ENCODE assay signal across 15 cellular contexts in the genomic region with DNA sequence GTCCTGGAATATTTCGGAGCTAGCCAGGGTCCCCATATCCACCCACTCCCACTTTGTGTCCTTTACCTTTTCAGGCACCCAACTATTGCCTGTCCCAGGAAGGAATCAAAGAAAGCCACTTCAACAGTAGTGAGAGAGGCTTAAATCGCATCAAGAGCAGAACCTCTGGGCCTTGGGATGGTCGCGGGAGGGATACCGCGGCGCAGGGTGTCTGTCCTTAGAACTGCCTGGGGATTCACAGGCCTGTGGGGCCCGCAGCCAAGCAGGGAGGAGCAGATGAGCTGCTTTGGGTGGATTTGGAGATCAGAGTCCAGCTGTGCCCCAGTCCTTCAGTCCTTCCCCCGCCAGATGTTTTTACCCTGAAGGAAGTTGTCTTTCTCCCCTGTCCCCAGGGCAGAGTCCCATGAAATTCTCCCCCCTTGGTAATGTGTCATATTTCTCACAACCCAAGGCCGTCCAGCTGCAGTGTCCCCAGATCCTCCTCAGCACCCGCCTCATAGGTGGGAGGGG. TPM values are rescaled to one million over a fixed set of nuclear protein-coding genes. Genes with fewer than 3 reads are reported as not detected.
DNase-seq lines count a peak whose midpoint lies in the region; ATAC-seq and TF ChIP-seq lines count a peak whose summit lies in the region.
"Had no signal": no experiment of that assay in that cellular context is flagged by ENCODE, and none has a peak within 500 bp of the region (broad histone marks: within the 10 kb centered on the region; RNA-seq: fewer than 3 reads in every experiment).

No MANE protein-coding gene starts in this region.

- DNase-seq in left kidney (ENCODE audit: low read depth, low spot score) (peak; percentile 33), progenitor cell of endocrine pancreas (ENCODE audit: low spot score, unreplicated experiment) (no peak), mucosa of gallbladder (ENCODE audit: low spot score) (no peak)
- DNase-seq: CD4-positive, CD25-positive, alpha-beta regulatory T cell; DMS79; NCI-H187 treated with DMSO at 0.1 percent for 48 hours; RPMI8226 had no signal

- no peak overlapping the region for H3K4me3 ChIP-seq in BLaER1 treated with 17β-estradiol and CSF1 and Interleukin-3, amounts not matched to agents 10 nM and 100 nM

- no peaks in the 10 kb centered on the region for H3K27me3 ChIP-seq in BLaER1 treated with 17β-estradiol and CSF1 and Interleukin-3, amounts not matched to agents 10 nM and 100 nM

- no peak for TF ChIP-seq CTCF in progenitor cell of endocrine pancreas (IDR thresholded peaks at IDR 0.05; ENCODE audit: unreplicated experiment)

- no peak overlapping the region for H3K4me3 Mint-ChIP-seq in progenitor cell of endocrine pancreas (ENCODE audit: low read depth)
- H3K4me3 Mint-ChIP-seq: CD4-positive, CD25-positive, alpha-beta regulatory T cell; IgD-negative memory B cell had no signal

- peak overlapping the region; percentile 84 to 100 (median 95) for H3K4me2 ChIP-seq in BLaER1 treated with 17β-estradiol and CSF1 and Interleukin-3, amounts not matched to agents 10 nM and 100 nM

- peaks cover 75 to 99% (median 86%) of the 10 kb centered on the region in 10 experiments for H3K4me1 ChIP-seq in BLaER1 treated with 17β-estradiol and CSF1 and Interleukin-3, amounts not matched to agents 10 nM and 100 nM

- H3K9me3 Mint-ChIP-seq in progenitor cell of endocrine pancreas (ENCODE audit: low read depth): peaks cover 7% of the 10 kb centered on the region

- H4K20me1 ChIP-seq in BLaER1 treated with 17β-estradiol and CSF1 and Interleukin-3, amounts not matched to agents 10 nM and 100 nM: peaks cover 0 to 80% (median 0%) of the 10 kb centered on the region in 11 experiments; a peak in 4 of 22 replicates

- H3K27me3 Mint-ChIP-seq in progenitor cell of endocrine pancreas: no peaks in the 10 kb centered on the region

- peaks cover 0 to 100% (median 0%) of the 10 kb centered on the region in 11 experiments; a peak in 6 of 22 replicates for H3K36me3 ChIP-seq in BLaER1 treated with 17β-estradiol and CSF1 and Interleukin-3, amounts not matched to agents 10 nM and 100 nM

- peak overlapping the region in 7 of 11 experiments; percentile 6 to 60 (median 50); a peak in 11 of 22 replicates for H3K27ac ChIP-seq in BLaER1 treated with 17β-estradiol and CSF1 and Interleukin-3, amounts not matched to agents 10 nM and 100 nM
- peak overlapping the region; percentile 29 for H3K27ac ChIP-seq in cingulate gyrus (ENCODE audit: low read depth, low read length)

- peak overlapping the region in 8 of 11 experiments; percentile 13 to 61 (median 52); a peak in 13 of 22 replicates for H3K9ac ChIP-seq in BLaER1 treated with 17β-estradiol and CSF1 and Interleukin-3, amounts not matched to agents 10 nM and 100 nM

- peaks cover 0 to 12% (median 0%) of the 10 kb centered on the region in 11 experiments; a peak in 6 of 22 replicates for H3K9me3 ChIP-seq in BLaER1 treated with 17β-estradiol and CSF1 and Interleukin-3, amounts not matched to agents 10 nM and 100 nM (replicated peaks in 1 of 11)

- peak overlapping the region; percentile 49 for H3K27ac Mint-ChIP-seq in progenitor cell of endocrine pancreas
- H3K27ac Mint-ChIP-seq: CD4-positive, CD25-positive, alpha-beta regulatory T cell had no signal

- peaks cover 3% of the 10 kb centered on the region for H3K36me3 Mint-ChIP-seq in progenitor cell of endocrine pancreas (ENCODE audit: insufficient read depth)
- H3K36me3 Mint-ChIP-seq: CD4-positive, CD25-positive, alpha-beta regulatory T cell had no signal

- peaks cover 28% of the 10 kb centered on the region for H3K4me1 Mint-ChIP-seq in progenitor cell of endocrine pancreas (ENCODE audit: low read depth)

- ATAC-seq in esophagus mucosa (no peak), HG02840 (IDR thresholded peaks at IDR 0.05; ENCODE audit: low FRiP score, unreplicated experiment) (no peak), GM21515 (IDR thresholded peaks at IDR 0.05; ENCODE audit: unreplicated experiment) (no peak)

RNA-seq across cellular contexts. Expression of a gene that starts 13.5 kb away (rescaled TPM):
- total RNA-seq in progenitor cell of endocrine pancreas (6.6 and 7.3 TPM in 2 replicates), esophagus mucosa (9.7 TPM), mucosa of gallbladder (112 TPM)
- total RNA-seq: CD4-positive, CD25-positive, alpha-beta regulatory T cell; G401; LHCN-M2 had no signal

Comparison
In these comparisons a context has a peak if more than half of its experiments do, and no peak if none do; other contexts are left out.
1. RNA of a gene that starts 13.5 kb away (total RNA-seq): 112 TPM in mucosa of gallbladder (single experiment); 9.7 TPM in esophagus mucosa (single experiment) and 6.6 to 7.3 TPM in progenitor cell of endocrine pancreas; every median in the first group is over 10 times any median in the second.